14 cellular contexts compared by ENCODE assay signal in the genomic region with DNA sequence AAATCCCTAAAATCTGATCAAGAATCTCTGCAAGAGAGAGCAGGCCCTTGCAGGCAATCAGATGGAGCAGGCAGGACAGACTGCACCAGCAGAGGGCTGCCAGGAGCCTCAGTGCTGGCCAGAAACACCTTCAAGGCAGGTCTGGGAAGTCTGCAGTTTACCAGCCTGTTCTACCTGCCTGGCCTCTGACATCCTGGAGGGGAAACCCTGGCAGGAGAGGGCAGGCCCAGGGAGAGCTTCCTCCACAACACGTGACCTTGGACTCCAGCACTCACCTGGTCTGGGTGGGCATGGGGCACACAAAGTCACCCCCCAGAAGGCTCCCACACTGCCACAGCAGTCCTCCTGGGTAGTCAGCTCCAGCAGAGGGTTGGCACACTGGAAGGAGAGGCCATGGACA. TPM values are rescaled to one million over a fixed set of nuclear protein-coding genes. Genes with fewer than 3 reads are reported as not detected.
DNase-seq lines count a peak whose midpoint lies in the region; ATAC-seq and TF ChIP-seq lines count a peak whose summit lies in the region.
"Had no signal": no experiment of that assay in that cellular context is flagged by ENCODE, and none has a peak within 500 bp of the region (broad histone marks: within the 10 kb centered on the region; RNA-seq: fewer than 3 reads in every experiment).

No MANE protein-coding gene starts in this region.

- H3K36me3 ChIP-seq in SK-N-SH (replicated peaks in 1 of 2; ENCODE audit: control insufficient read depth in 1 of 2, insufficient read depth in 2 of 2, low read length in 1 of 2), result peaks cover 58 to 71% of the 10 kb centered on the region in 2 experiments

- no peak overlapping the region for H2AFZ ChIP-seq in SK-N-SH (ENCODE audit: low read depth)

- peaks cover 8% of the 10 kb centered on the region for H3K27me3 Mint-ChIP-seq in stimulated activated naive CD8-positive, alpha-beta T cell treated with anti-CD3 and anti-CD28 coated beads, Interleukin-15, amount 100 ng/mL, for 72 hours
- H3K27me3 Mint-ChIP-seq: activated naive CD4-positive, alpha-beta T cell treated with anti-CD3 and anti-CD28 coated beads, Interleukin-2, amount 50 U/mL, for 24 hours had no signal

- H3K9me3 ChIP-seq in SK-N-SH, result no peaks in the 10 kb centered on the region

- TF ChIP-seq CTCF in SK-N-SH (IDR thresholded peaks at IDR 0.05), result 0 out of 2 replicates have a peak, but pooled peaks have one; percentile 16
- peak; percentile 49 for TF ChIP-seq CTCF in fibroblast of pulmonary artery (IDR thresholded peaks at IDR 0.05; ENCODE audit: low read length, missing control alignments)

- H3K9me2 ChIP-seq in SK-N-SH, result no peaks in the 10 kb centered on the region

- POLR2A ChIA-PET in SK-N-SH (lab: Yijun Ruan, JAX), result no interaction called here

- no peaks in the 10 kb centered on the region for H3F3A ChIP-seq in SK-N-SH (replicated peaks; ENCODE audit: insufficient read depth)

- no peaks in the 10 kb centered on the region for H3K9me3 Mint-ChIP-seq in stimulated activated naive CD8-positive, alpha-beta T cell treated with anti-CD3 and anti-CD28 coated beads, Interleukin-15, amount 100 ng/mL, for 72 hours
- H3K9me3 Mint-ChIP-seq: activated naive CD4-positive, alpha-beta T cell treated with anti-CD3 and anti-CD28 coated beads, Interleukin-2, amount 50 U/mL, for 24 hours; stimulated activated effector memory CD8-positive, alpha-beta T cell treated with anti-CD3 and anti-CD28 coated beads, Interleukin-12 subunit alpha, Interleukin-12 subunit beta, amount 100 ng/mL, for 72 hours had no signal

- CTCF ChIA-PET in SK-N-SH (lab: Yijun Ruan, JAX), result interaction anchor here (1.0 to 6.8 kb wide), 12 partner anchors 10 to 99 kb away, joined by 3 to 40 read pairs (median 4); partner anchors contain the start of gene LTBP2

- peaks cover 3% of the 10 kb centered on the region for H3K4me1 Mint-ChIP-seq in stimulated activated naive CD8-positive, alpha-beta T cell treated with anti-CD3 and anti-CD28 coated beads, Interleukin-15, amount 100 ng/mL, for 72 hours
- H3K4me1 Mint-ChIP-seq: activated naive CD4-positive, alpha-beta T cell treated with anti-CD3 and anti-CD28 coated beads, Interleukin-2, amount 50 U/mL, for 24 hours; stimulated activated effector memory CD8-positive, alpha-beta T cell treated with anti-CD3 and anti-CD28 coated beads, Interleukin-12 subunit alpha, Interleukin-12 subunit beta, amount 100 ng/mL, for 72 hours had no signal

- no peak overlapping the region for H3K4me3 Mint-ChIP-seq in stimulated activated naive CD8-positive, alpha-beta T cell treated with anti-CD3 and anti-CD28 coated beads, Interleukin-15, amount 100 ng/mL, for 72 hours
- H3K4me3 Mint-ChIP-seq: activated naive CD4-positive, alpha-beta T cell treated with anti-CD3 and anti-CD28 coated beads, Interleukin-2, amount 50 U/mL, for 24 hours; stimulated activated effector memory CD8-positive, alpha-beta T cell treated with anti-CD3 and anti-CD28 coated beads, Interleukin-12 subunit alpha, Interleukin-12 subunit beta, amount 100 ng/mL, for 72 hours had no signal

- no peak overlapping the region for H3K9ac ChIP-seq in SK-N-SH

- H4K20me1 ChIP-seq in SK-N-SH (ENCODE audit: insufficient read depth), result peaks cover 10% of the 10 kb centered on the region; the same call in 1 of the 2 replicates

- H3K27me3 ChIP-seq in SK-N-SH (ENCODE audit: insufficient read depth), result no peaks in the 10 kb centered on the region

- no peak overlapping the region for H3K4me2 ChIP-seq in SK-N-SH

- H3K4me1 ChIP-seq in SK-N-SH (ENCODE audit: control insufficient read depth in 1 of 2, insufficient read depth in 2 of 2, low read depth in 1 of 2, low read length in 1 of 2), result peaks cover 0 to 65% of the 10 kb centered on the region in 2 experiments; a peak in 2 of 4 replicates

- WGBS in SK-N-SH (ENCODE audit: low lambda C conversion rate), result 100% methylated on average over 1 of the region's 1 CpG

- peak; percentile 62 for TF ChIP-seq RAD21 in SK-N-SH (IDR thresholded peaks at IDR 0.05; ENCODE audit: low read length)

- H3K79me2 ChIP-seq in SK-N-SH (ENCODE audit: insufficient read depth), result peaks cover 49% of the 10 kb centered on the region

- H3K4me3 ChIP-seq in SK-N-SH (ENCODE audit: low read depth in 2 of 2, low read length in 1 of 2) (no peak overlapping the region), fibroblast of pulmonary artery (replicated peaks; ENCODE audit: low read depth, low read length) (no peak overlapping the region)

- ATAC-seq in stimulated activated naive CD8-positive, alpha-beta T cell treated with anti-CD3 and anti-CD28 coated beads, Interleukin-15, amount 100 ng/mL, for 72 hours, result peak; percentile 46
- ATAC-seq in GM19455 (IDR thresholded peaks at IDR 0.05; ENCODE audit: unreplicated experiment) (no peak), HG02938 (IDR thresholded peaks at IDR 0.05; ENCODE audit: unreplicated experiment) (no peak)
- ATAC-seq: stimulated activated effector memory CD8-positive, alpha-beta T cell treated with anti-CD3 and anti-CD28 coated beads, Interleukin-12 subunit alpha, Interleukin-12 subunit beta, amount 100 ng/mL, for 72 hours had no signal

- H3K27ac ChIP-seq in SK-N-SH (ENCODE audit: low read depth in 2 of 2, low read length in 1 of 2), result no peak overlapping the region; a peak in 1 of 4 replicates

- no peak for TF ChIP-seq EP300 in SK-N-SH (IDR thresholded peaks at IDR 0.05; ENCODE audit: borderline replicate concordance in 1 of 2, low read depth in 1 of 2, low read length in 1 of 2)

- H3K27ac Mint-ChIP-seq in stimulated activated naive CD8-positive, alpha-beta T cell treated with anti-CD3 and anti-CD28 coated beads, Interleukin-15, amount 100 ng/mL, for 72 hours, result no peak overlapping the region
- H3K27ac Mint-ChIP-seq: activated naive CD4-positive, alpha-beta T cell treated with anti-CD3 and anti-CD28 coated beads, Interleukin-2, amount 50 U/mL, for 24 hours; stimulated activated effector memory CD8-positive, alpha-beta T cell treated with anti-CD3 and anti-CD28 coated beads, Interleukin-12 subunit alpha, Interleukin-12 subunit beta, amount 100 ng/mL, for 72 hours had no signal

- peak; percentile 48 for DNase-seq in NCI-H82 (lab: John Stamatoyannopoulos, UW)
- DNase-seq in NCI-H82 treated with DMSO at 0.1 percent for 48 hours (lab: John Stamatoyannopoulos, UW; ENCODE audit: unreplicated experiment), result no peak
- no peak for DNase-seq in SK-N-SH
- DNase-seq in fibroblast of pulmonary artery (ENCODE audit: low read depth), result no peak
- DNase-seq in stimulated activated naive CD8-positive, alpha-beta T cell treated with anti-CD3 and anti-CD28 coated beads, Interleukin-15, amount 100 ng/mL, for 72 hours, result no peak
- no peak for DNase-seq in stimulated activated CD4-positive, alpha-beta T cell treated with anti-CD3 and anti-CD28 coated beads, Interleukin-1b, Interleukin-23, amount 100 ng/mL, for 48 hours
- DNase-seq: ACHN; activated CD4-positive, CD25-positive, alpha-beta regulatory T cell treated with anti-CD3 and anti-CD28 coated beads, Interleukin-2, amount 50 U/mL, for 72 hours; NCI-H1092 treated with DMSO at 0.1 percent for 48 hours; small intestine had no signal

TF ChIP-seq in SK-N-SH, 30 proteins besides CTCF, POLR2A, EP300 and RAD21:
- TF ChIP-seq MAX (IDR thresholded peaks at IDR 0.05; ENCODE audit: low read depth) (no peak), SMC3 (IDR thresholded peaks at IDR 0.05; ENCODE audit: low read depth, low read length) (peak; percentile 49), TAF1 (IDR thresholded peaks at IDR 0.05; ENCODE audit: borderline replicate concordance, low read depth, low read length) (no peak), EZH2phosphoT487 (IDR thresholded peaks at IDR 0.05; ENCODE audit: borderline replicate concordance, low read depth) (no peak), GATA2 (CRISPR knock-in tag; IDR thresholded peaks at IDR 0.05) (0 out of 2 replicates have a peak, but pooled peaks have one; percentile 12)

RNA-seq across cellular contexts. Expression of gene ISCA2, which starts 56.0 kb away (rescaled TPM):
- 37.3 and 51.9 TPM in 2 replicates for polyA plus RNA-seq in SK-N-SH (2012; rRNA removed)
- 57.2 and 70.6 TPM in 2 replicates for polyA plus RNA-seq in SK-N-SH (2012; cell fraction: cytosol; rRNA removed)
- polyA plus RNA-seq in SK-N-SH (2012; cell fraction: nucleus; rRNA removed), result 17.1 and 20.7 TPM in 2 replicates

RNA-seq across cellular contexts. Expression of gene NPC2, which starts 56.5 kb away (rescaled TPM):
- 340 and 522 TPM in 2 replicates for polyA plus RNA-seq in SK-N-SH (2012; rRNA removed)
- polyA plus RNA-seq in SK-N-SH (2012; cell fraction: cytosol; rRNA removed), result 249 and 380 TPM in 2 replicates
- 160 and 242 TPM in 2 replicates for polyA plus RNA-seq in SK-N-SH (2012; cell fraction: nucleus; rRNA removed)
